In the genomic region with DNA sequence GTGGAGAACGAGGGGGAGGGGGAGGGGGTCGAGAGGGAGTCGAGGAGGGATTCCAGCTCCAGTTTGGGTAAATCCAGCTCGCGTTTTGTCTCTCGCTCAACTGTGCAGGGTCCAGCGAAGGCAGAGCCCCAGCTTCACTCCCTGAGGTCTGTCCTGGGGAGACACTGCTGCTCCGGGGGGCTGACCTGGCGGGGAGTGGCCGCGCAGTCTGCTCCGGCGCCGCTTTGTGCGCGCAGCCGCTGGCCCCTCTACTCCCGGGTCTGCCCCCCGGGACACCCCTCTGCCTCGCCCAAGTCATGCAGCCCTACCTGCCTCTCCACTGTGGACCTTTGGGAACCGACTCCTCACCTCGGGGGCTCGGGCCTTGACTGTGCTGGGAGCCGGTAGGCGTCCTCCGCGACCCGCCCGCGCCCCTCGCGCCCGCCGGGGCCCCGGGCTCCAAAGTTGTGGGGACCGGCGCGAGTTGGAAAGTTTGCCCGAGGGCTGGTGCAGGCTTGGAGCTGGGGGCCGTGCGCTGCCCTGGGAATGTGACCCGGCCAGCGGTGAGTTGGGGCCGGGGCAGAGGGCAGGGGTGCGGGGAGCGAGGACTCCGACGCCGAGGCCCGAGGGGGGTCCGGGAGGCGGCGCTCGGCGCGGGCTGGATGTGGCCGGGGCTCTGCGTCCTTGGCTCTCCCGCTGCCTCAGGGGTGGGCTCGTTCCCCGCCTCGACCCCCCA, we compare ENCODE assay signal across 1 cellular context.
TF ChIP-seq lines count a peak whose summit lies in the region.

TSS of gene TET1 (plus strand) at position 137 of the 715 bp plus-strand sequence. CDS start 12,002 bp downstream, outside the sequence.

TF ChIP-seq in SK-N-SH, 30 proteins besides CTCF, POLR2A, EP300 and RAD21 (continued from another document):
- 0 out of 2 replicates have a peak, but pooled peaks have one; percentile 54 for TF ChIP-seq YY1 (IDR thresholded peaks at IDR 0.05; ENCODE audit: low read depth)
- TF ChIP-seq MEF2A (IDR thresholded peaks at IDR 0.05; ENCODE audit: borderline replicate concordance, low read depth): no peak
- TF ChIP-seq FOXM1 (IDR thresholded peaks at IDR 0.05; ENCODE audit: low read depth): no peak; the same call in 1 of the 2 replicates
- no peak for TF ChIP-seq FOSL2 (IDR thresholded peaks at IDR 0.05; ENCODE audit: borderline replicate concordance, low read depth)
- TF ChIP-seq TCF12 (IDR thresholded peaks at IDR 0.05): peak; percentile 24; the same call in 1 of the 2 replicates
- TF ChIP-seq NRF1 (IDR thresholded peaks at IDR 0.05; ENCODE audit: low read depth, low read length): 0 out of 2 replicates have a peak, but pooled peaks have one; percentile 10
- TF ChIP-seq FOXJ3 (CRISPR knock-in tag; IDR thresholded peaks at IDR 0.05): no peak
- 0 out of 2 replicates have a peak, but pooled peaks have one; percentile 48 for TF ChIP-seq RCOR1 (IDR thresholded peaks at IDR 0.05; ENCODE audit: low read length)
- TF ChIP-seq GATA2 (CRISPR knock-in tag; IDR thresholded peaks at IDR 0.05): no peak; the same call in 1 of the 2 replicates
- peak; percentile 79 for TF ChIP-seq CHD2 (IDR thresholded peaks at IDR 0.05; ENCODE audit: low read length, partially characterized antibody)
- TF ChIP-seq MXI1 (IDR thresholded peaks at IDR 0.05; ENCODE audit: low read depth, low read length): peak; percentile 52; the same call in 1 of the 2 replicates
- TF ChIP-seq POLR2AphosphoS5 (IDR thresholded peaks at IDR 0.05; ENCODE audit: low read depth, low read length): peak; percentile 80
- TF ChIP-seq, protein P1, sequence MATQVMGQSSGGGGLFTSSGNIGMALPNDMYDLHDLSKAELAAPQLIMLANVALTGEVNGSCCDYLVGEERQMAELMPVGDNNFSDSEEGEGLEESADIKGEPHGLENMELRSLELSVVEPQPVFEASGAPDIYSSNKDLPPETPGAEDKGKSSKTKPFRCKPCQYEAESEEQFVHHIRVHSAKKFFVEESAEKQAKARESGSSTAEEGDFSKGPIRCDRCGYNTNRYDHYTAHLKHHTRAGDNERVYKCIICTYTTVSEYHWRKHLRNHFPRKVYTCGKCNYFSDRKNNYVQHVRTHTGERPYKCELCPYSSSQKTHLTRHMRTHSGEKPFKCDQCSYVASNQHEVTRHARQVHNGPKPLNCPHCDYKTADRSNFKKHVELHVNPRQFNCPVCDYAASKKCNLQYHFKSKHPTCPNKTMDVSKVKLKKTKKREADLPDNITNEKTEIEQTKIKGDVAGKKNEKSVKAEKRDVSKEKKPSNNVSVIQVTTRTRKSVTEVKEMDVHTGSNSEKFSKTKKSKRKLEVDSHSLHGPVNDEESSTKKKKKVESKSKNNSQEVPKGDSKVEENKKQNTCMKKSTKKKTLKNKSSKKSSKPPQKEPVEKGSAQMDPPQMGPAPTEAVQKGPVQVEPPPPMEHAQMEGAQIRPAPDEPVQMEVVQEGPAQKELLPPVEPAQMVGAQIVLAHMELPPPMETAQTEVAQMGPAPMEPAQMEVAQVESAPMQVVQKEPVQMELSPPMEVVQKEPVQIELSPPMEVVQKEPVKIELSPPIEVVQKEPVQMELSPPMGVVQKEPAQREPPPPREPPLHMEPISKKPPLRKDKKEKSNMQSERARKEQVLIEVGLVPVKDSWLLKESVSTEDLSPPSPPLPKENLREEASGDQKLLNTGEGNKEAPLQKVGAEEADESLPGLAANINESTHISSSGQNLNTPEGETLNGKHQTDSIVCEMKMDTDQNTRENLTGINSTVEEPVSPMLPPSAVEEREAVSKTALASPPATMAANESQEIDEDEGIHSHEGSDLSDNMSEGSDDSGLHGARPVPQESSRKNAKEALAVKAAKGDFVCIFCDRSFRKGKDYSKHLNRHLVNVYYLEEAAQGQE (IDR thresholded peaks at IDR 0.05; ENCODE audit: low read depth, low read length): no peak
- 0 out of 2 replicates have a peak, but pooled peaks have one; percentile 42 for TF ChIP-seq RFX5 (IDR thresholded peaks at IDR 0.05; ENCODE audit: low read length)
- TF ChIP-seq, protein P2, sequence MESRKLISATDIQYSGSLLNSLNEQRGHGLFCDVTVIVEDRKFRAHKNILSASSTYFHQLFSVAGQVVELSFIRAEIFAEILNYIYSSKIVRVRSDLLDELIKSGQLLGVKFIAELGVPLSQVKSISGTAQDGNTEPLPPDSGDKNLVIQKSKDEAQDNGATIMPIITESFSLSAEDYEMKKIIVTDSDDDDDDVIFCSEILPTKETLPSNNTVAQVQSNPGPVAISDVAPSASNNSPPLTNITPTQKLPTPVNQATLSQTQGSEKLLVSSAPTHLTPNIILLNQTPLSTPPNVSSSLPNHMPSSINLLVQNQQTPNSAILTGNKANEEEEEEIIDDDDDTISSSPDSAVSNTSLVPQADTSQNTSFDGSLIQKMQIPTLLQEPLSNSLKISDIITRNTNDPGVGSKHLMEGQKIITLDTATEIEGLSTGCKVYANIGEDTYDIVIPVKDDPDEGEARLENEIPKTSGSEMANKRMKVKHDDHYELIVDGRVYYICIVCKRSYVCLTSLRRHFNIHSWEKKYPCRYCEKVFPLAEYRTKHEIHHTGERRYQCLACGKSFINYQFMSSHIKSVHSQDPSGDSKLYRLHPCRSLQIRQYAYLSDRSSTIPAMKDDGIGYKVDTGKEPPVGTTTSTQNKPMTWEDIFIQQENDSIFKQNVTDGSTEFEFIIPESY (IDR thresholded peaks at IDR 0.05; ENCODE audit: borderline replicate concordance, low read depth): no peak
